Comparison of ENCODE assay signal across 28 cellular contexts in the genomic region with DNA sequence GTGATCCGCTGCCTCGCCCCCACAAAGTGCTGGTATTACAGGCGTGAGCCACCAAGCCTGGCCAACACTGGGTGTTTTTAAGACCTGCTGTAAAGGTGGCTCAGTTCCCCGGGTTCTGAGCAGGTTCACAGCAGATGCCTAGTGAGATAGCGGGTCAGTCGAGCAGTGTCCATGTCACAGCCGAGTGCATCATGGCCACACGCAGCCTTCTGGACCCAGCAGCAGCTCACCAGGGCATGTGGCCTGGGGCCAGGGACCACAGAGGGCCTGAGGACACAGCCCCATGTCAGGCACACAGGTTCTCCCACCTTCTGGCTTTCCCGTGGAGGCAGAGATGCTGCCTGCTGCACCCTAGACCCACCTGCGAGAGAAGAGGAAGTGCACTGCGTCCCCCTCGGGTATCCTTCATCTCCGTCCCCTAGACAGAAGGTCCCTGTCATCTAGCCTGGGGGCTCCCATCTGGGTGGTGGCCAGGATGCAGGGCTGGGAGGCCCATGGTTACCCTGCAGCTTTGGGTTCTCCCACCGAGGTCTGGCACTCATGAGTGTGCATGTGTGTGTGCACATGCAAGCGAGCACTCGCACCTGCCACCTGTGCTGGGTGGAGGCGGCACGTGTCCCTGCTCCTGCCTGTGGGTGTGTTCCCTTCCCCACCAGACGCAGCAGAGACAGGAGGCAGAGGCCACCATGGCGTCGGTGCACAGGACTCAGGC.
DNase-seq lines count a peak whose midpoint lies in the region; ATAC-seq and TF ChIP-seq lines count a peak whose summit lies in the region.
"Had no signal": no experiment of that assay in that cellular context is flagged by ENCODE, and none has a peak within 500 bp of the region (broad histone marks: within the 10 kb centered on the region; RNA-seq: fewer than 3 reads in every experiment).

No MANE protein-coding gene starts in this region.

- no peak overlapping the region for H2BK15ac ChIP-seq in mesenchymal stem cell (ENCODE audit: low read depth, poor library complexity, severe bottlenecking)

- no peaks in the 10 kb centered on the region for H3K27me3 Mint-ChIP-seq in endodermal cell (ENCODE audit: insufficient read depth)
- H3K27me3 Mint-ChIP-seq: activated naive CD4-positive, alpha-beta T cell treated with anti-CD3 and anti-CD28 coated beads, Interleukin-2, amount 50 U/mL, for 24 hours; CD8-positive, alpha-beta memory T cell; central memory CD8-positive, alpha-beta T cell; stimulated activated naive B cell treated with anti-CD40 and anti-IgM and Interleukin-4, amounts not matched to agents 10 μg/mL and 1 μg/mL and 100 μg/mL, for 72 hours had no signal

- H3K4me3 Mint-ChIP-seq in endodermal cell: no peak overlapping the region
- H3K4me3 Mint-ChIP-seq: activated naive CD4-positive, alpha-beta T cell treated with anti-CD3 and anti-CD28 coated beads, Interleukin-2, amount 50 U/mL, for 24 hours; activated T-cell treated with anti-CD3 and anti-CD28 coated beads, Interleukin-2, amount 50 U/mL, for 4 hours; CD8-positive, alpha-beta memory T cell; central memory CD8-positive, alpha-beta T cell; stimulated activated naive B cell treated with anti-CD40 and anti-IgM and Interleukin-4, amounts not matched to agents 10 μg/mL and 1 μg/mL and 100 μg/mL, for 72 hours had no signal

- no peak overlapping the region for H3K27ac ChIP-seq in endodermal cell (ENCODE audit: low read depth, low read length)
- H3K27ac ChIP-seq in mesenchymal stem cell (ENCODE audit: low read length, poor library complexity, severe bottlenecking): no peak overlapping the region
- H3K27ac ChIP-seq in suprapubic skin: no peak overlapping the region
- H3K27ac ChIP-seq: 22Rv1, ascending aorta, ovary, tibial nerve had no signal

- H2BK5ac ChIP-seq in mesenchymal stem cell (ENCODE audit: low read depth, low read length, poor library complexity, severe bottlenecking): no peak overlapping the region

- H3K4me1 ChIP-seq in endodermal cell (ENCODE audit: control insufficient read depth, insufficient read depth, low read length) (no peaks in the 10 kb centered on the region), mesenchymal stem cell (ENCODE audit: control insufficient read depth, insufficient read depth, low read depth, low read length) (peaks cover 28% of the 10 kb centered on the region), suprapubic skin (no peaks in the 10 kb centered on the region)

- peaks cover 52% of the 10 kb centered on the region for H3K79me1 ChIP-seq in mesenchymal stem cell (replicated peaks; ENCODE audit: low read length, poor library complexity, severe bottlenecking)

- H3K23ac ChIP-seq in mesenchymal stem cell (ENCODE audit: low read length in 2 of 2): no peak overlapping the region

- no peak for TF ChIP-seq POLR2A in suprapubic skin (IDR thresholded peaks at IDR 0.05)

- peaks cover 2% of the 10 kb centered on the region for H3K9me3 Mint-ChIP-seq in endodermal cell
- H3K9me3 Mint-ChIP-seq: activated naive CD4-positive, alpha-beta T cell treated with anti-CD3 and anti-CD28 coated beads, Interleukin-2, amount 50 U/mL, for 24 hours; activated T-cell treated with anti-CD3 and anti-CD28 coated beads, Interleukin-2, amount 50 U/mL, for 4 hours had no signal

- H2BK12ac ChIP-seq in mesenchymal stem cell (ENCODE audit: low read length in 2 of 2): no peak overlapping the region

- H2BK120ac ChIP-seq in mesenchymal stem cell (ENCODE audit: low read depth, low read length): no peak overlapping the region

- TF ChIP-seq EP300 in suprapubic skin (IDR thresholded peaks at IDR 0.05): no peak

- peak overlapping the region in 1 of 2 experiments; percentile 34 for H3K18ac ChIP-seq in mesenchymal stem cell (ENCODE audit: low read depth in 1 of 2, low read length in 2 of 2)

- H3K27me3 ChIP-seq in endodermal cell (ENCODE audit: control insufficient read depth, insufficient read depth, low read length, poor library complexity, severe bottlenecking) (no peaks in the 10 kb centered on the region), mesenchymal stem cell (ENCODE audit: control insufficient read depth in 1 of 2, insufficient read depth in 1 of 2, low read length in 2 of 2) (no peaks in the 10 kb centered on the region), suprapubic skin (no peaks in the 10 kb centered on the region)
- H3K27me3 ChIP-seq: ascending aorta, ovary, tibial nerve had no signal

- H3K36me3 Mint-ChIP-seq in endodermal cell (ENCODE audit: low read depth): peaks cover 8% of the 10 kb centered on the region

- no peak overlapping the region for H3K4ac ChIP-seq in mesenchymal stem cell (ENCODE audit: low read depth in 1 of 2, low read length in 2 of 2)

- H2AK5ac ChIP-seq in mesenchymal stem cell (ENCODE audit: low read length, severe bottlenecking): no peak overlapping the region

- no peak overlapping the region for H3K14ac ChIP-seq in mesenchymal stem cell (ENCODE audit: low read length in 2 of 2)

- no peak for TF ChIP-seq CTCF in endodermal cell (conservative IDR thresholded peaks at IDR 0.05)
- no peak for TF ChIP-seq CTCF in suprapubic skin (IDR thresholded peaks at IDR 0.05)

- H3K27ac Mint-ChIP-seq in endodermal cell: no peak overlapping the region
- H3K27ac Mint-ChIP-seq: activated naive CD4-positive, alpha-beta T cell treated with anti-CD3 and anti-CD28 coated beads, Interleukin-2, amount 50 U/mL, for 24 hours; CD8-positive, alpha-beta memory T cell; stimulated activated naive B cell treated with anti-CD40 and anti-IgM and Interleukin-4, amounts not matched to agents 10 μg/mL and 1 μg/mL and 100 μg/mL, for 72 hours had no signal

- H4K8ac ChIP-seq in mesenchymal stem cell (ENCODE audit: low read length): no peak overlapping the region

- no peak for ATAC-seq in HG02970 (IDR thresholded peaks at IDR 0.05; ENCODE audit: low FRiP score, unreplicated experiment)
- ATAC-seq: activated T-cell treated with anti-CD3 and anti-CD28 coated beads, Interleukin-2, amount 50 U/mL, for 4 hours; stimulated activated naive B cell treated with anti-CD40 and anti-IgM and Interleukin-4, amounts not matched to agents 10 μg/mL and 1 μg/mL and 100 μg/mL, for 72 hours had no signal

- no peak overlapping the region for H3K9ac ChIP-seq in endodermal cell (ENCODE audit: extremely low read depth, low read length, poor library complexity, severe bottlenecking)
- H3K9ac ChIP-seq in mesenchymal stem cell (ENCODE audit: low read length): no peak overlapping the region

- H3K9me3 ChIP-seq in endodermal cell (ENCODE audit: control insufficient read depth, low read length): no peaks in the 10 kb centered on the region
- no peaks in the 10 kb centered on the region for H3K9me3 ChIP-seq in mesenchymal stem cell (ENCODE audit: control insufficient read depth, low read length)
- no peaks in the 10 kb centered on the region for H3K9me3 ChIP-seq in suprapubic skin
- H3K9me3 ChIP-seq: ascending aorta, ovary, tibial nerve had no signal

- no peaks in the 10 kb centered on the region for H3K4me1 Mint-ChIP-seq in endodermal cell

- no peaks in the 10 kb centered on the region for H3K36me3 ChIP-seq in endodermal cell (ENCODE audit: control insufficient read depth, insufficient read depth, low read length)
- H3K36me3 ChIP-seq in mesenchymal stem cell (ENCODE audit: control insufficient read depth in 1 of 2, insufficient read depth in 2 of 2, low read depth in 1 of 2, low read length in 2 of 2): peaks cover 12 to 38% of the 10 kb centered on the region in 2 experiments
- H3K36me3 ChIP-seq in suprapubic skin: peaks cover 18% of the 10 kb centered on the region
- H3K36me3 ChIP-seq: ovary had no signal

- H4K91ac ChIP-seq in mesenchymal stem cell (ENCODE audit: low read length): peak overlapping the region; percentile 8

- no peak overlapping the region for H3K4me2 ChIP-seq in mesenchymal stem cell (ENCODE audit: low read length, poor library complexity, severe bottlenecking)

- DNase-seq in activated effector memory CD4-positive, alpha-beta T cell treated with anti-CD3 and anti-CD28 coated beads, Interleukin-2, amount 50 U/mL, for 16 hours: peak; percentile 55
- DNase-seq in activated effector memory CD4-positive, alpha-beta T cell treated with Interleukin-2 at 50 U/mL for 16 hours: no peak
- DNase-seq in endodermal cell: peak; percentile 35
- no peak for DNase-seq in mesenchymal stem cell
- peak; percentile 44 to 64 for DNase-seq in suprapubic skin (ENCODE audit: low spot score in 2 of 2)
- DNase-seq in H4 (ENCODE audit: low spot score): no peak
- no peak for DNase-seq in activated T-cell treated with anti-CD3 and anti-CD28 coated beads, Interleukin-2, amount 50 U/mL, for 48 hours
- DNase-seq: activated T-cell treated with anti-CD3 and anti-CD28 coated beads, Interleukin-2, amount 50 U/mL, for 4 hours; AML-193; erythroblast; foreskin fibroblast; HCEC 1CT; hypothalamus; NCI-H1048; NCI-H187 treated with DMSO at 0.1 percent for 48 hours; NCI-H82; OCI-M1; SIG-M5; stimulated activated CD4-positive, alpha-beta T cell treated with anti-CD3 and anti-CD28 coated beads, Interleukin-2, amount 100 ng/mL, for 24 hours; stimulated activated naive B cell treated with anti-CD40 and anti-IgM and Interleukin-4, amounts not matched to agents 10 μg/mL and 1 μg/mL and 100 μg/mL, for 72 hours had no signal

- WGBS in endodermal cell (ENCODE audit: insufficient coverage in 1 of 2, insufficient read length in 1 of 2), 2 experiments: 93% methylated on average over 15 to 21 of the region's 21 CpGs
- 98% methylated on average over 21 of the region's 21 CpGs for WGBS in mesenchymal stem cell
- 92% methylated on average over 12 of the region's 21 CpGs for WGBS in suprapubic skin

- no peak overlapping the region for H2AFZ ChIP-seq in mesenchymal stem cell (ENCODE audit: low read depth, low read length)

- H3K4me3 ChIP-seq in endodermal cell (ENCODE audit: low read length) (no peak overlapping the region), mesenchymal stem cell (ENCODE audit: insufficient read depth in 1 of 2, low read depth in 1 of 2, low read length in 2 of 2) (no peak overlapping the region), suprapubic skin (no peak overlapping the region)
- H3K4me3 ChIP-seq: ascending aorta, ovary, tibial nerve had no signal

Comparison
In these comparisons a context has a peak if more than half of its experiments do, and no peak if none do; other contexts are left out.
1. DNase-seq: peak in activated effector memory CD4-positive, alpha-beta T cell treated with anti-CD3 and anti-CD28 coated beads, Interleukin-2, amount 50 U/mL, for 16 hours (single experiment), endodermal cell (single experiment) and suprapubic skin (2 of 2); none in activated effector memory CD4-positive, alpha-beta T cell treated with Interleukin-2 at 50 U/mL for 16 hours (single experiment), mesenchymal stem cell (single experiment), H4 (single experiment) and activated T-cell treated with anti-CD3 and anti-CD28 coated beads, Interleukin-2, amount 50 U/mL, for 48 hours (0 of 2).